9 cellular contexts compared by ENCODE assay signal in the genomic region with DNA sequence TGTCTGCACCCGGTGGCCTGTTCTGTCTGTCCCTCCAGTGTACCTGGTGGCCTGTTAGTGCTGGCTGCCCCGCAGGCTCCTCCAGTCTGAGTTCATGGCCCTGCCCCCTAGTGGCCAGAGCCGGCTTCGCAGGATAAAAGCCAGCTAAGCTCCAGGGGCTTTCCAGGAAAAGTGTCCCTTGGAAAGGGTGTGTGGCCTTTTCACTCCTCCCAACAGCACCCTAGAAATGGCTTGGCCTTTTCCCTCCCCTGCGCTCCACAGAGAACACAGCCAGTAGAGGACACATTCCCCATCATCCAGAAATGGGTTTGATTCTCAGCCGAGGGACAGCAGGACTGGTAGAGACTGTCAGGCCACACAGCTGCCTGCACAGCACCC. TPM values are rescaled to one million over a fixed set of nuclear protein-coding genes. Genes with fewer than 3 reads are reported as not detected.
DNase-seq lines count a peak whose midpoint lies in the region; ATAC-seq and TF ChIP-seq lines count a peak whose summit lies in the region.
"Not testable (repeated sequence)": the region's sequence is repeated elsewhere in the genome, so short reads cannot be mapped to it uniquely, and the experiment has no call there.
"Had no signal": no experiment of that assay in that cellular context is flagged by ENCODE, and none has a peak within 500 bp of the region (broad histone marks: within the 10 kb centered on the region; RNA-seq: fewer than 3 reads in every experiment).

No MANE protein-coding gene starts in this region.

- not testable (repeated sequence) for H3K9me2 ChIP-seq in OCI-LY1 (ENCODE audit: low read depth, low read length)

- not testable (repeated sequence) for H3K79me2 ChIP-seq in OCI-LY1 (ENCODE audit: insufficient read depth, low read length)

- not testable (repeated sequence) for DNase-seq in AG04449 (ENCODE audit: low read depth, low spot score); foreskin fibroblast
- DNase-seq in activated CD4-positive, alpha-beta memory T cell treated with anti-CD3 and anti-CD28 coated beads for 36 hours, result peak; percentile 77
- DNase-seq in activated naive CD8-positive, alpha-beta T cell treated with anti-CD3 and anti-CD28 coated beads, Interleukin-2, amount 50 U/mL, for 24 hours, result peak; percentile 69
- DNase-seq in nephron progenitor cell, result peak; percentile 77
- peak in 2 of 3 donors; percentile 12 to 63 for DNase-seq in stimulated activated CD4-positive, alpha-beta T cell treated with anti-CD3 and anti-CD28 coated beads, TNF-alpha, amount 100 ng/mL, for 1 hour (ENCODE audit: low read depth in 3 of 3, low spot score in 1 of 3)

- not testable (repeated sequence) for H3K9me3 Mint-ChIP-seq in activated CD4-positive, alpha-beta memory T cell treated with anti-CD3 and anti-CD28 coated beads for 36 hours; activated naive CD8-positive, alpha-beta T cell treated with anti-CD3 and anti-CD28 coated beads, Interleukin-2, amount 50 U/mL, for 24 hours; nephron progenitor cell

- not testable (repeated sequence) for H3K4me1 Mint-ChIP-seq in activated CD4-positive, alpha-beta memory T cell treated with anti-CD3 and anti-CD28 coated beads for 36 hours (ENCODE audit: low read depth); activated naive CD8-positive, alpha-beta T cell treated with anti-CD3 and anti-CD28 coated beads, Interleukin-2, amount 50 U/mL, for 24 hours; nephron progenitor cell

- peak; percentile 49 for ATAC-seq in GM19035 (IDR thresholded peaks at IDR 0.05; ENCODE audit: unreplicated experiment)
- ATAC-seq in activated naive CD8-positive, alpha-beta T cell treated with anti-CD3 and anti-CD28 coated beads, Interleukin-2, amount 50 U/mL, for 24 hours, result peak; percentile 93

- H3K4me3 Mint-ChIP-seq in activated CD4-positive, alpha-beta memory T cell treated with anti-CD3 and anti-CD28 coated beads for 36 hours; activated naive CD8-positive, alpha-beta T cell treated with anti-CD3 and anti-CD28 coated beads, Interleukin-2, amount 50 U/mL, for 24 hours; nephron progenitor cell: not testable (repeated sequence)

- not testable (repeated sequence) for H3K27me3 Mint-ChIP-seq in activated CD4-positive, alpha-beta memory T cell treated with anti-CD3 and anti-CD28 coated beads for 36 hours; activated naive CD8-positive, alpha-beta T cell treated with anti-CD3 and anti-CD28 coated beads, Interleukin-2, amount 50 U/mL, for 24 hours
- peaks cover 16% of the 10 kb centered on the region for H3K27me3 Mint-ChIP-seq in nephron progenitor cell (ENCODE audit: low read depth, poor library complexity)

- TF ChIP-seq CTCF in AG04449 (IDR thresholded peaks at IDR 0.05; ENCODE audit: insufficient read depth, low read length, missing control alignments) (peak; percentile 9), OCI-LY1 (IDR thresholded peaks at IDR 0.05; ENCODE audit: low read length) (peak; percentile 46), foreskin fibroblast (IDR thresholded peaks at IDR 0.05; ENCODE audit: low read depth, low read length) (peak; percentile 29), nephron progenitor cell (IDR thresholded peaks at IDR 0.05) (peak; percentile 51)

- CTCF ChIA-PET in AG04449 (lab: Yijun Ruan, JAX), result not testable (repeated sequence)
- CTCF ChIA-PET in activated CD4-positive, alpha-beta memory T cell treated with anti-CD3 and anti-CD28 coated beads for 36 hours (lab: Charles Lee), result interaction anchor here (1.5 kb wide), 1 partner anchor 9 kb away, joined by 4 read pairs; no protein-coding TSS in a partner anchor

- not testable (repeated sequence) for H3F3A ChIP-seq in OCI-LY1 (ENCODE audit: insufficient read depth, low read length)

- H3K9ac ChIP-seq in OCI-LY1 (ENCODE audit: low read length), result not testable (repeated sequence)

- not testable (repeated sequence) for H3K4me1 ChIP-seq in OCI-LY1 (ENCODE audit: insufficient read depth, low read length, severe bottlenecking)

- not testable (repeated sequence) for H4K20me1 ChIP-seq in OCI-LY1 (ENCODE audit: insufficient read depth, low read length)

- not testable (repeated sequence) for H3K27me3 ChIP-seq in OCI-LY1 (ENCODE audit: insufficient read depth, low read length)

- H3K9me3 ChIP-seq in OCI-LY1 (ENCODE audit: low read length), result not testable (repeated sequence)

- H3K36me3 ChIP-seq in OCI-LY1 (ENCODE audit: insufficient read depth, low read length), result not testable (repeated sequence)

- not testable (repeated sequence) for H3K4me3 ChIP-seq in AG04449 (ENCODE audit: low read depth, low read length); OCI-LY1 (ENCODE audit: low read depth, low read length, poor library complexity, severe bottlenecking); foreskin fibroblast (ENCODE audit: low read depth in 1 of 2, low read length in 2 of 2)

- intact Hi-C loops in activated CD4-positive, alpha-beta memory T cell treated with anti-CD3 and anti-CD28 coated beads for 36 hours (cut with micrococcal nuclease), result not testable (repeated sequence)

- H3K4me2 ChIP-seq in OCI-LY1 (ENCODE audit: low read length), result not testable (repeated sequence)

- not testable (repeated sequence) for H2AFZ ChIP-seq in OCI-LY1 (ENCODE audit: low read length)

- H3K36me3 Mint-ChIP-seq in activated CD4-positive, alpha-beta memory T cell treated with anti-CD3 and anti-CD28 coated beads for 36 hours; activated naive CD8-positive, alpha-beta T cell treated with anti-CD3 and anti-CD28 coated beads, Interleukin-2, amount 50 U/mL, for 24 hours (ENCODE audit: low read depth); nephron progenitor cell (ENCODE audit: low read depth): not testable (repeated sequence)

- H3K27ac ChIP-seq in OCI-LY1 (ENCODE audit: low read depth, low read length, poor library complexity, severe bottlenecking), result not testable (repeated sequence)

- H3K27ac Mint-ChIP-seq in activated CD4-positive, alpha-beta memory T cell treated with anti-CD3 and anti-CD28 coated beads for 36 hours; activated naive CD8-positive, alpha-beta T cell treated with anti-CD3 and anti-CD28 coated beads, Interleukin-2, amount 50 U/mL, for 24 hours; nephron progenitor cell: not testable (repeated sequence)

- POLR2A ChIA-PET in AG04449 (lab: Yijun Ruan, JAX); activated CD4-positive, alpha-beta memory T cell treated with anti-CD3 and anti-CD28 coated beads for 36 hours (lab: Charles Lee): not testable (repeated sequence)

RNA-seq across cellular contexts. Expression of a gene that starts 16.7 kb away (rescaled TPM):
- under 1 TPM in 1 of 2 experiments, not detected in 1; 0.12 TPM for total RNA-seq in activated CD4-positive, alpha-beta memory T cell treated with anti-CD3 and anti-CD28 coated beads for 36 hours
- total RNA-seq: urinary bladder had no signal

RNA-seq across cellular contexts. Expression of a gene that starts 36.6 kb away (rescaled TPM):
- total RNA-seq in activated CD4-positive, alpha-beta memory T cell treated with anti-CD3 and anti-CD28 coated beads for 36 hours, result 10 to 100 TPM; 83.3 to 87.8 TPM

RNA-seq across cellular contexts. Expression of a gene that starts 41.2 kb away (rescaled TPM):
- not detected for total RNA-seq in activated CD4-positive, alpha-beta memory T cell treated with anti-CD3 and anti-CD28 coated beads for 36 hours
- total RNA-seq: urinary bladder had no signal

RNA-seq across cellular contexts. Expression of a gene that starts 47.5 kb away (rescaled TPM):
- 10 to 100 TPM in 1 of 2 experiments, 1 to 10 TPM in 1; 9.8 to 10.1 TPM for total RNA-seq in activated CD4-positive, alpha-beta memory T cell treated with anti-CD3 and anti-CD28 coated beads for 36 hours
